In genomic region chr4:147916351-147916750, GRCh38 we compare ENCODE assay signal across 25 cellular contexts.
DNase-seq lines count a peak whose midpoint lies in the region; ATAC-seq, FAIRE-seq and TF ChIP-seq lines count a peak whose summit lies in the region.
"Had no signal": no experiment of that assay in that cellular context is flagged by ENCODE, and none has a peak within 500 bp of the region (broad histone marks: within the 10 kb centered on the region; RNA-seq: fewer than 3 reads in every experiment).

No MANE protein-coding gene starts in this region.

- no peak overlapping the region for H2AFZ ChIP-seq in endothelial cell of umbilical vein (ENCODE audit: low read depth, low read length)
- H2AFZ ChIP-seq: GM23338 had no signal

- H3K27me3 ChIP-seq in endothelial cell of umbilical vein (ENCODE audit: control insufficient read depth in 2 of 2, insufficient read depth in 2 of 2, low read length in 2 of 2) (no peaks in the 10 kb centered on the region), pancreas (no peaks in the 10 kb centered on the region)
- H3K27me3 ChIP-seq: heart right ventricle, left lung, testis had no signal

- H3K4me3 ChIP-seq in AG10803 (ENCODE audit: low read length) (no peak overlapping the region), endothelial cell of umbilical vein (replicated peaks in 1 of 3; ENCODE audit: insufficient read depth in 1 of 3, low read depth in 1 of 3, low read length in 3 of 3) (no peak overlapping the region), pancreas (no peak overlapping the region)
- H3K4me3 ChIP-seq: GM23338, heart right ventricle, left lung, smooth muscle cell, testis had no signal

- CTCF ChIA-PET in endothelial cell of umbilical vein (lab: Charles Lee), result interaction anchor here (0.6 to 2.0 kb wide), 9 partner anchors 9 to 460 kb away, joined by 3 to 10 read pairs (median 4); no protein-coding TSS in a partner anchor

- ATAC-seq in pancreas (peak; percentile 56 to 83 (median 73)), HG03135 (IDR thresholded peaks at IDR 0.05; ENCODE audit: unreplicated experiment) (no peak)
- ATAC-seq: CD8-positive, alpha-beta T cell; GM23338; left lung; stimulated activated memory B cell treated with anti-CD40 and anti-IgM and Interleukin-4, amounts not matched to agents 10 μg/mL and 1 μg/mL and 100 μg/mL, for 72 hours had no signal

- TF ChIP-seq CTCF in AG10803 (conservative IDR thresholded peaks at IDR 0.05; ENCODE audit: low read length) (no peak), endothelial cell of umbilical vein (IDR thresholded peaks at IDR 0.05; ENCODE audit: extremely low read depth in 1 of 2, insufficient read depth in 1 of 2, low read depth in 1 of 2, low read length in 2 of 2) (no peak), pancreas (IDR thresholded peaks at IDR 0.05) (no peak)

- H3K4me2 ChIP-seq in endothelial cell of umbilical vein (ENCODE audit: insufficient read depth, low read length), result peak overlapping the region; percentile 38
- H3K4me2 ChIP-seq: GM23338, smooth muscle cell had no signal

- POLR2A ChIA-PET in endothelial cell of umbilical vein (lab: Charles Lee), result no interaction called here

- H4K20me1 ChIP-seq in endothelial cell of umbilical vein (replicated peaks; ENCODE audit: control insufficient read depth, extremely low read depth, insufficient read depth, low read length), result no peaks in the 10 kb centered on the region

- H3K9ac ChIP-seq in endothelial cell of umbilical vein (replicated peaks; ENCODE audit: extremely low read depth, insufficient read depth, low read length), result no peak overlapping the region

- no peaks in the 10 kb centered on the region for H3K79me2 ChIP-seq in endothelial cell of umbilical vein (ENCODE audit: control insufficient read depth, insufficient read depth, low read length)

- 24 to 30% methylated on average over 4 of the region's 4 CpGs for WGBS in pancreas, 2 donors

- H3K27ac ChIP-seq in endothelial cell of umbilical vein (ENCODE audit: insufficient read depth, low read depth, low read length), result peak overlapping the region; percentile 17
- H3K27ac ChIP-seq in pancreas, result no peak overlapping the region
- H3K27ac ChIP-seq: heart right ventricle, HL-60, left lung, testis had no signal

- TF ChIP-seq POLR2A in endothelial cell of umbilical vein (IDR thresholded peaks at IDR 0.05; ENCODE audit: low read depth, low read length), result no peak

- no peaks in the 10 kb centered on the region for H3K36me3 ChIP-seq in endothelial cell of umbilical vein (ENCODE audit: control insufficient read depth in 2 of 2, extremely low read depth in 1 of 2, insufficient read depth in 2 of 2, low read length in 2 of 2)
- no peaks in the 10 kb centered on the region for H3K36me3 ChIP-seq in pancreas

- peaks cover 15% of the 10 kb centered on the region for H3K4me1 ChIP-seq in endothelial cell of umbilical vein (ENCODE audit: control insufficient read depth, extremely low read depth, insufficient read depth, low read length)
- peaks cover 0 to 8% (median 7%) of the 10 kb centered on the region in 3 donors for H3K4me1 ChIP-seq in pancreas
- H3K4me1 ChIP-seq: heart right ventricle, left lung, testis had no signal

- dilution Hi-C loops in endothelial cell of umbilical vein (cut with MboI; ENCODE audit: extremely low pct_ligation_motif_present, low sequenced_read_pairs), result no loop called here

- no TSS peak for BruUV-seq in endothelial cell of umbilical vein (replicated peaks; lab: Mats Ljungman, UMichigan)

- intact Hi-C loops in endothelial cell of umbilical vein (cut with micrococcal nuclease) (no loop called here), pancreas (cut with DNase I) (no loop called here)

- DNase-seq in AG10803 (ENCODE audit: low read depth) (peak; percentile 76), NCI-H446 treated with DMSO at 0.1 percent for 48 hours (lab: John Stamatoyannopoulos, UW) (peak; percentile 23), endothelial cell of umbilical vein (ENCODE audit: low read depth, low spot score) (peak; percentile 86), pancreas (no peak), NCI-H748 treated with DMSO at 0.1 percent for 48 hours (lab: John Stamatoyannopoulos, UW) (no peak), DMS79 (lab: John Stamatoyannopoulos, UW) (no peak), DMS153 (lab: John Stamatoyannopoulos, UW) (no peak)
- DNase-seq: activated CD4-positive, alpha-beta T cell treated with anti-CD3 and anti-CD28 coated beads for 4 hours; activated naive CD4-positive, alpha-beta T cell treated with anti-CD3 and anti-CD28 coated beads, Interleukin-2, amount 10 ng/mL, durations not matched to agents 7 days and 5 days; anterior cingulate cortex; CD8-positive, alpha-beta T cell; heart right ventricle; left lung; NCI-H1417 treated with DMSO at 0.1 percent for 48 hours; NCI-H2107; NCI-H510A; nephron progenitor cell; testis had no signal

- no peaks in the 10 kb centered on the region for H3K9me1 ChIP-seq in endothelial cell of umbilical vein (replicated peaks; ENCODE audit: control insufficient read depth, extremely low read depth, insufficient read depth, low read length)

- FAIRE-seq in endothelial cell of umbilical vein (lab: Jason Lieb, UNC), result peak; percentile 73
- FAIRE-seq in pancreas (lab: Jason Lieb, UNC), result no peak
- FAIRE-seq: GM12892, GM19239 had no signal

- H3K9me3 ChIP-seq in endothelial cell of umbilical vein (replicated peaks; ENCODE audit: control insufficient read depth, insufficient read depth, low read length), result no peaks in the 10 kb centered on the region
- H3K9me3 ChIP-seq in pancreas, result no peaks in the 10 kb centered on the region
- H3K9me3 ChIP-seq: heart right ventricle, left lung, testis had no signal

TF ChIP-seq in endothelial cell of umbilical vein, 7 proteins besides CTCF, POLR2A, EP300 and RAD21:
- TF ChIP-seq POLR2AphosphoS5 (IDR thresholded peaks at IDR 0.05; ENCODE audit: insufficient read depth, low read depth, low read length) (no peak), MAX (IDR thresholded peaks at IDR 0.05; ENCODE audit: insufficient read depth, insufficient read length) (no peak), FOS (IDR thresholded peaks at IDR 0.05; ENCODE audit: borderline replicate concordance, insufficient read depth, low read length) (no peak), EZH2 (IDR thresholded peaks at IDR 0.05; ENCODE audit: borderline replicate concordance, low read depth, low read length, severe bottlenecking) (no peak), JUN (IDR thresholded peaks at IDR 0.05; ENCODE audit: borderline replicate concordance, insufficient read depth, insufficient read length, low read depth) (no peak), MYC (IDR thresholded peaks at IDR 0.05; ENCODE audit: low read depth, low read length) (no peak), GATA2 (IDR thresholded peaks at IDR 0.05; ENCODE audit: insufficient read depth, insufficient read length, low read depth, low read length) (no peak)

Comparison
In these comparisons a context has a peak if more than half of its experiments do, and no peak if none do; other contexts are left out.
1. DNase-seq: peak in AG10803 (single experiment), NCI-H446 treated with DMSO at 0.1 percent for 48 hours (single experiment) and endothelial cell of umbilical vein (single experiment); none in pancreas (0 of 6), NCI-H748 treated with DMSO at 0.1 percent for 48 hours (single experiment), DMS79 (single experiment) and DMS153 (single experiment).